ENCODE assay signal across 17 cellular contexts in genomic region chr4:185018834-185019450, GRCh38. TPM values are rescaled to one million over a fixed set of nuclear protein-coding genes. Genes with fewer than 3 reads are reported as not detected.
DNase-seq lines count a peak whose midpoint lies in the region; ATAC-seq, FAIRE-seq and TF ChIP-seq lines count a peak whose summit lies in the region.
"Had no signal": no experiment of that assay in that cellular context is flagged by ENCODE, and none has a peak within 500 bp of the region (broad histone marks: within the 10 kb centered on the region; RNA-seq: fewer than 3 reads in every experiment).

No MANE protein-coding gene starts in this region.

- DNase-seq in NCI-H1417 (lab: John Stamatoyannopoulos, UW) (peak in 2 of 3 experiments; percentile 47 to 52), NCI-H1417 treated with DMSO at 0.1 percent for 48 hours (lab: John Stamatoyannopoulos, UW) (no peak), endothelial cell of umbilical vein (ENCODE audit: low read depth, low spot score) (no peak), neuronal stem cell (ENCODE audit: low spot score) (no peak), HEK293T (ENCODE audit: extremely low spot score) (no peak)
- DNase-seq: activated CD4-positive, alpha-beta T cell treated with anti-CD3 and anti-CD28 coated beads for 4 hours; NCI-H2081 treated with DMSO at 0.1 percent for 48 hours had no signal

- no CpG with 5 or more reads among the region's 40 CpGs for WGBS in neuronal stem cell (ENCODE audit: extremely low coverage in 2 of 2, insufficient read length in 2 of 2, insufficient replicate concordance in 1 of 2), 2 donors

- H3K4me1 ChIP-seq in KMS-11 (ENCODE audit: low read depth, poor library complexity, severe bottlenecking) (peaks cover 16% of the 10 kb centered on the region), endothelial cell of umbilical vein (ENCODE audit: control insufficient read depth, extremely low read depth, insufficient read depth, low read length) (no peaks in the 10 kb centered on the region), neuronal stem cell (ENCODE audit: control insufficient read depth in 2 of 2, insufficient read depth in 1 of 2, low read depth in 1 of 2, low read length in 2 of 2) (peaks cover 4 to 21% of the 10 kb centered on the region in 2 donors)

- no peak for TF ChIP-seq CTCF in KMS-11 (conservative IDR thresholded peaks at IDR 0.05; ENCODE audit: low read depth, low read length)
- no peak for TF ChIP-seq CTCF in endothelial cell of umbilical vein (IDR thresholded peaks at IDR 0.05; ENCODE audit: extremely low read depth in 1 of 2, insufficient read depth in 1 of 2, low read depth in 1 of 2, low read length in 2 of 2)

- H3K79me1 ChIP-seq in neuronal stem cell (ENCODE audit: low read depth, low read length), result no peaks in the 10 kb centered on the region

- no peaks in the 10 kb centered on the region for H3K9me1 ChIP-seq in endothelial cell of umbilical vein (replicated peaks; ENCODE audit: control insufficient read depth, extremely low read depth, insufficient read depth, low read length)

- H3K23ac ChIP-seq in neuronal stem cell (ENCODE audit: low read depth, low read length, poor library complexity), result peak overlapping the region; percentile 40

- H3K4me2 ChIP-seq in KMS-11 (peak overlapping the region; percentile 78; the same call in 1 of the 2 replicates), endothelial cell of umbilical vein (ENCODE audit: insufficient read depth, low read length) (no peak overlapping the region), neuronal stem cell (ENCODE audit: insufficient read depth, low read length, poor library complexity, severe bottlenecking) (peak overlapping the region; percentile 29)

- peak overlapping the region; percentile 28 for H2AK5ac ChIP-seq in neuronal stem cell (ENCODE audit: low read depth, low read length)

- H2BK12ac ChIP-seq in neuronal stem cell (ENCODE audit: low read length), result no peak overlapping the region

- H3K27ac ChIP-seq in KMS-11 (no peak overlapping the region), endothelial cell of umbilical vein (ENCODE audit: insufficient read depth, low read depth, low read length) (no peak overlapping the region), neuronal stem cell (replicated peaks; ENCODE audit: low read length) (no peak overlapping the region)

- H3K79me2 ChIP-seq in KMS-11 (ENCODE audit: insufficient read depth, low read depth), result no peaks in the 10 kb centered on the region
- H3K79me2 ChIP-seq in endothelial cell of umbilical vein (ENCODE audit: control insufficient read depth, insufficient read depth, low read length), result no peaks in the 10 kb centered on the region

- no peak overlapping the region for H3K18ac ChIP-seq in neuronal stem cell (ENCODE audit: low read length)

- H3K27me3 ChIP-seq in KMS-11 (ENCODE audit: insufficient read depth, low read depth) (peaks cover 18% of the 10 kb centered on the region), endothelial cell of umbilical vein (ENCODE audit: control insufficient read depth in 2 of 2, insufficient read depth in 2 of 2, low read length in 2 of 2) (peaks cover 84 to 98% of the 10 kb centered on the region in 2 experiments), neuronal stem cell (ENCODE audit: control insufficient read depth in 3 of 3, insufficient read depth in 3 of 3, low read depth in 1 of 3, low read length in 3 of 3) (peaks cover 51 to 100% (median 84%) of the 10 kb centered on the region in 3 experiments)

- no peak overlapping the region for H2BK5ac ChIP-seq in neuronal stem cell (ENCODE audit: low read length)

- CTCF ChIA-PET in endothelial cell of umbilical vein (lab: Charles Lee) (interaction anchor here (1.2 kb wide), 1 partner anchor 115 kb away, joined by 5 read pairs; no protein-coding TSS in a partner anchor), HEK293T (lab: Yijun Ruan, JAX) (interaction anchor here (1.0 to 1.2 kb wide), 3 partner anchors 14 to 77 kb away, joined by 3 to 5 read pairs (median 4); no protein-coding TSS in a partner anchor)

- ATAC-seq in GM21447 (IDR thresholded peaks at IDR 0.05; ENCODE audit: unreplicated experiment), result no peak
- ATAC-seq in HG02870 (IDR thresholded peaks at IDR 0.05; ENCODE audit: unreplicated experiment), result no peak
- ATAC-seq: K562 had no signal

- no peaks in the 10 kb centered on the region for H3K9me3 ChIP-seq in endothelial cell of umbilical vein (replicated peaks; ENCODE audit: control insufficient read depth, insufficient read depth, low read length)
- H3K9me3 ChIP-seq in neuronal stem cell (replicated peaks in 1 of 2; ENCODE audit: control insufficient read depth in 2 of 2, insufficient read depth in 1 of 2, low read depth in 1 of 2, low read length in 2 of 2), result no peaks in the 10 kb centered on the region

- dilution Hi-C loops in endothelial cell of umbilical vein (cut with MboI; ENCODE audit: extremely low pct_ligation_motif_present, low sequenced_read_pairs), result no loop called here

- TF ChIP-seq POLR2A in endothelial cell of umbilical vein (IDR thresholded peaks at IDR 0.05; ENCODE audit: low read depth, low read length), result no peak

- POLR2A ChIA-PET in endothelial cell of umbilical vein (lab: Charles Lee), result no interaction called here
- POLR2A ChIA-PET in HEK293T (lab: Yijun Ruan, JAX), result interaction anchor here (1.3 to 1.7 kb wide), 3 partner anchors 12 to 285 kb away, joined by 4 to 6 read pairs (median 5); partner anchors contain the start of genes CENPU and SLC25A4

- H3K36me3 ChIP-seq in KMS-11 (ENCODE audit: insufficient read depth) (no peaks in the 10 kb centered on the region), endothelial cell of umbilical vein (ENCODE audit: control insufficient read depth in 2 of 2, extremely low read depth in 1 of 2, insufficient read depth in 2 of 2, low read length in 2 of 2) (no peaks in the 10 kb centered on the region), neuronal stem cell (replicated peaks in 1 of 2; ENCODE audit: control insufficient read depth in 2 of 2, insufficient read depth in 2 of 2, low read length in 2 of 2) (no peaks in the 10 kb centered on the region)

- H2BK15ac ChIP-seq in neuronal stem cell (ENCODE audit: low read length), result no peak overlapping the region

- no peak overlapping the region for H4K91ac ChIP-seq in neuronal stem cell (ENCODE audit: low read depth, low read length, poor library complexity)

- no peak overlapping the region for H2BK120ac ChIP-seq in neuronal stem cell (ENCODE audit: low read depth, low read length)

- no TSS peak for BruUV-seq in endothelial cell of umbilical vein (replicated peaks; lab: Mats Ljungman, UMichigan)

- H4K20me1 ChIP-seq in KMS-11 (ENCODE audit: insufficient read depth) (no peaks in the 10 kb centered on the region), endothelial cell of umbilical vein (replicated peaks; ENCODE audit: control insufficient read depth, extremely low read depth, insufficient read depth, low read length) (no peaks in the 10 kb centered on the region)

- H2AFZ ChIP-seq in KMS-11 (ENCODE audit: low read depth) (peak overlapping the region; percentile 99), endothelial cell of umbilical vein (ENCODE audit: low read depth, low read length) (no peak overlapping the region), neuronal stem cell (ENCODE audit: low read length) (no peak overlapping the region)

- H3K9ac ChIP-seq in KMS-11 (no peak overlapping the region; the same call in 1 of the 2 replicates), endothelial cell of umbilical vein (replicated peaks; ENCODE audit: extremely low read depth, insufficient read depth, low read length) (no peak overlapping the region), neuronal stem cell (ENCODE audit: low read depth, low read length, poor library complexity) (no peak overlapping the region)

- no peak overlapping the region for H3K4me3 ChIP-seq in KMS-11 (IDR thresholded peaks at IDR 0.05; ENCODE audit: insufficient read depth, low read depth, low read length)
- H3K4me3 ChIP-seq in endothelial cell of umbilical vein (replicated peaks in 1 of 3; ENCODE audit: insufficient read depth in 1 of 3, low read depth in 1 of 3, low read length in 3 of 3), result no peak overlapping the region
- H3K4me3 ChIP-seq in neuronal stem cell (ENCODE audit: low read length in 2 of 2), result no peak overlapping the region
- H3K4me3 ChIP-seq: K562 had no signal

- no peak overlapping the region for H3K4ac ChIP-seq in neuronal stem cell (ENCODE audit: low read length)

- intact Hi-C loops in endothelial cell of umbilical vein (cut with micrococcal nuclease), result no loop called here

- FAIRE-seq in endothelial cell of umbilical vein (lab: Jason Lieb, UNC), result no peak
- FAIRE-seq: A204.1, bronchial epithelial cell, endometrium, K562 had no signal

- H4K8ac ChIP-seq in neuronal stem cell (ENCODE audit: low read depth, low read length), result no peak overlapping the region

- no peak overlapping the region for H3K14ac ChIP-seq in neuronal stem cell (ENCODE audit: low read length)

TF ChIP-seq in endothelial cell of umbilical vein, 7 proteins besides CTCF, POLR2A, EP300 and RAD21:
- TF ChIP-seq EZH2 (IDR thresholded peaks at IDR 0.05; ENCODE audit: borderline replicate concordance, low read depth, low read length, severe bottlenecking) (peak; percentile 10), GATA2 (IDR thresholded peaks at IDR 0.05; ENCODE audit: insufficient read depth, insufficient read length, low read depth, low read length) (no peak)
TF ChIP-seq in endothelial cell of umbilical vein: peak in this region for 1.

TF ChIP-seq in HEK293T, 16 proteins besides CTCF, POLR2A, EP300 and RAD21 (continues in another document):
- no peak for TF ChIP-seq LEF1 (IDR thresholded peaks at IDR 0.05; ENCODE audit: borderline replicate concordance)
- no peak for TF ChIP-seq TARDBP (IDR thresholded peaks at IDR 0.05)
- TF ChIP-seq FOXM1 (IDR thresholded peaks at IDR 0.05; ENCODE audit: borderline replicate concordance), result no peak
- no peak for TF ChIP-seq ZNF384 (IDR thresholded peaks at IDR 0.05)
- TF ChIP-seq ELF4 (IDR thresholded peaks at IDR 0.05), result no peak
- TF ChIP-seq FOXK2 (IDR thresholded peaks at IDR 0.05), result no peak

RNA-seq across cellular contexts. Expression of gene HELT, which starts 0.7 kb away (rescaled TPM):
- total RNA-seq in endothelial cell of umbilical vein, result not detected in 2 replicates
- polyA plus RNA-seq in endothelial cell of umbilical vein, result not detected in 2 replicates
- polyA plus RNA-seq in endothelial cell of umbilical vein (2011; cell fraction: cytosol; rRNA removed), result not detected in 2 replicates
- not detected in 2 replicates for polyA plus RNA-seq in endothelial cell of umbilical vein (2011; cell fraction: nucleus; rRNA removed)
- not detected in 2 replicates for polyA plus RNA-seq in endothelial cell of umbilical vein (2012)
- polyA minus RNA-seq in endothelial cell of umbilical vein, result not detected in 2 replicates
- not detected for polyA minus RNA-seq in endothelial cell of umbilical vein (2011; cell fraction: cytosol; rRNA and poly(A)+ RNA removed)
- not detected in 2 replicates for polyA minus RNA-seq in endothelial cell of umbilical vein (2011; cell fraction: nucleus; rRNA and poly(A)+ RNA removed)
- not detected for polyA plus RNA-seq in neuronal stem cell (2013, experiment 1 of 2)
- polyA plus RNA-seq in neuronal stem cell (2013, experiment 2 of 2), result not detected
- total RNA-seq: bronchial epithelial cell, K562, left lobe of liver, OCI-LY7, skeletal muscle tissue had no signal
- polyA plus RNA-seq: K562 had no signal

Comparison
In these comparisons a context has a peak if more than half of its experiments do, and no peak if none do; other contexts are left out.
1. DNase-seq: peak in NCI-H1417 (2 of 3); none in NCI-H1417 treated with DMSO at 0.1 percent for 48 hours (single experiment), endothelial cell of umbilical vein (single experiment), neuronal stem cell (single experiment) and HEK293T (single experiment).